15 cellular contexts compared by ENCODE assay signal in the genomic region with DNA sequence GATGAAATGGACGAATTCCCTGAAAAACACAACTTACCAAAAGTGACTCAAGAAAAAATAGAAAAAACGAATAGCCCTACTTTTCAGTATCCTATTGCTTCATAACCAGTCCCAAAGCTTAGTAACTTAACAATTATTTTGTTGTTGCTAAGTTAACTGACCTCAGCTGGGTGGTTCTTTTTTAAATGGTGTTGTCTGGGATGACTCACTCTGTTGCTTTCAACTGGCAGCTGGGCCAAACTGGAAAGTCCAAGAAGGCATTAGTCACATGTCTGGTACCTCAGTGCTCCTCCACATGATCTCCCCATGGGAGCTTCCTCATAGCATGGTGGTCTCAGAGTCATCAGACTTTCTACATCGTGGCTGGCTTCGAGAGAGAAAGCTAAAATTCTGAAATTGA. TPM values are rescaled to one million over a fixed set of nuclear protein-coding genes. Genes with fewer than 3 reads are reported as not detected.
DNase-seq lines count a peak whose midpoint lies in the region; ATAC-seq, FAIRE-seq and TF ChIP-seq lines count a peak whose summit lies in the region.
"Had no signal": no experiment of that assay in that cellular context is flagged by ENCODE, and none has a peak within 500 bp of the region (broad histone marks: within the 10 kb centered on the region; RNA-seq: fewer than 3 reads in every experiment).

No MANE protein-coding gene starts in this region.

- H3K4me3 ChIP-seq in breast epithelium (no peak overlapping the region), SJSA1 (no peak overlapping the region), fibroblast of villous mesenchyme (ENCODE audit: low read depth, low read length) (no peak overlapping the region)
- H3K4me3 ChIP-seq: tibial nerve had no signal

- no peak for TF ChIP-seq CTCF in MCF 10A (IDR thresholded peaks at IDR 0.05; ENCODE audit: unreplicated experiment)
- no peak for TF ChIP-seq CTCF in breast epithelium (IDR thresholded peaks at IDR 0.05)
- no peak for TF ChIP-seq CTCF in fibroblast of villous mesenchyme (IDR thresholded peaks at IDR 0.05; ENCODE audit: insufficient read depth, low read depth, low read length)

- intact Hi-C loops in MCF 10A (cut with micrococcal nuclease) (loop anchor here (1.0 to 2.0 kb wide), 3 partner anchors 37 to 166 kb away; partner anchors contain the start of gene RUFY1), breast epithelium (cut with DNase I; ENCODE audit: low total_unique reads) (no loop called here)

- FAIRE-seq in urothelium cell line (lab: Jason Lieb, UNC) = no peak

- H3K4me1 Mint-ChIP-seq in MCF 10A (ENCODE audit: insufficient read depth, unreplicated experiment) = peaks cover 14% of the 10 kb centered on the region

- POLR2A ChIA-PET in MCF 10A (lab: Yijun Ruan, JAX) = interaction anchor here (0.5 to 1.6 kb wide), 8 partner anchors 8 to 765 kb away, joined by 3 to 4 read pairs (median 3); no protein-coding TSS in a partner anchor

- no TSS peak for BruUV-seq in MCF 10A (replicated peaks; lab: Mats Ljungman, UMichigan)

- H3K27me3 Mint-ChIP-seq in MCF 10A (ENCODE audit: insufficient read depth, unreplicated experiment) = no peaks in the 10 kb centered on the region

- H3K27ac ChIP-seq in breast epithelium (no peak overlapping the region), SJSA1 (peak overlapping the region; percentile 63)
- H3K27ac ChIP-seq: tibial nerve had no signal

- TF ChIP-seq POLR2A in breast epithelium (IDR thresholded peaks at IDR 0.05) = no peak

- H3K4me3 Mint-ChIP-seq in MCF 10A (ENCODE audit: unreplicated experiment) = peak overlapping the region; percentile 39

- H3K36me3 ChIP-seq in breast epithelium (no peaks in the 10 kb centered on the region), SJSA1 (no peaks in the 10 kb centered on the region)
- H3K36me3 ChIP-seq: tibial nerve had no signal

- H3K27me3 ChIP-seq in breast epithelium (no peaks in the 10 kb centered on the region), SJSA1 (replicated peaks) (no peaks in the 10 kb centered on the region)
- H3K27me3 ChIP-seq: tibial nerve had no signal

- CTCF ChIA-PET in MCF 10A (lab: Yijun Ruan, JAX) = interaction anchor here (0.5 to 2.7 kb wide), 3 partner anchors 33 to 41 kb away, joined by 3 to 13 read pairs (median 4); no protein-coding TSS in a partner anchor

- peaks cover 5% of the 10 kb centered on the region for H3K36me3 Mint-ChIP-seq in MCF 10A (ENCODE audit: insufficient read depth, unreplicated experiment)

- H3K9me3 ChIP-seq in breast epithelium = peaks cover 12 to 39% of the 10 kb centered on the region in 2 donors
- H3K9me3 ChIP-seq in SJSA1 (replicated peaks) = peaks cover 24% of the 10 kb centered on the region

- DNase-seq in MCF 10A (ENCODE audit: unreplicated experiment) = peak; percentile 88
- DNase-seq in breast epithelium (ENCODE audit: low spot score in 2 of 2) = no peak
- DNase-seq in SJSA1 (ENCODE audit: low read depth in 1 of 2, low spot score in 2 of 2) = peak; percentile 46 to 60
- DNase-seq in fibroblast of villous mesenchyme (ENCODE audit: low read depth) = peak; percentile 59
- DNase-seq in urothelium cell line (ENCODE audit: low spot score) = peak; percentile 68
- no peak for DNase-seq in glomerular visceral epithelial cell (ENCODE audit: extremely low spot score)
- DNase-seq: activated T-cell treated with anti-CD3 and anti-CD28 coated beads for 4 hours, DMS153, Karpas-422, NCI-H2171 treated with DMSO at 0.1 percent for 48 hours, right cardiac atrium had no signal

- H3K9me3 Mint-ChIP-seq in MCF 10A (ENCODE audit: unreplicated experiment) = peaks cover 42% of the 10 kb centered on the region

- H3K27ac Mint-ChIP-seq in MCF 10A (ENCODE audit: low read depth, unreplicated experiment) = peak overlapping the region; percentile 95

- H3K4me1 ChIP-seq in breast epithelium = no peaks in the 10 kb centered on the region
- peaks cover 8% of the 10 kb centered on the region; the same call in 1 of the 2 replicates for H3K4me1 ChIP-seq in SJSA1 (replicated peaks)
- H3K4me1 ChIP-seq: tibial nerve had no signal

- ATAC-seq in GM18868 (IDR thresholded peaks at IDR 0.05; ENCODE audit: unreplicated experiment) (no peak), GM18870 (IDR thresholded peaks at IDR 0.05; ENCODE audit: unreplicated experiment) (no peak)
- ATAC-seq: right cardiac atrium, Right ventricle myocardium inferior had no signal

RNA-seq across cellular contexts. Expression of gene ADAMTS2, which starts 47.8 kb away (rescaled TPM):
- total RNA-seq in MCF 10A (2022) = 0.17 TPM in 1 of 2 replicates, not detected in the other
- 10 to 100 TPM; 11.3 to 51.8 (median 19.7) TPM for total RNA-seq in breast epithelium
- total RNA-seq in SJSA1 (2014; rRNA removed; shearing (Covaris generic)) = 1.4 and 4.9 TPM in 2 replicates
- total RNA-seq in fibroblast of villous mesenchyme = 30.2 and 44.5 TPM in 2 replicates

Comparison
In these comparisons a context has a peak if more than half of its experiments do, and no peak if none do; other contexts are left out.
1. DNase-seq: peak in MCF 10A (single experiment), SJSA1 (2 of 2), fibroblast of villous mesenchyme (single experiment) and urothelium cell line (single experiment); none in breast epithelium (0 of 2) and glomerular visceral epithelial cell (single experiment).